21 cellular contexts compared by ENCODE assay signal in the genomic region with DNA sequence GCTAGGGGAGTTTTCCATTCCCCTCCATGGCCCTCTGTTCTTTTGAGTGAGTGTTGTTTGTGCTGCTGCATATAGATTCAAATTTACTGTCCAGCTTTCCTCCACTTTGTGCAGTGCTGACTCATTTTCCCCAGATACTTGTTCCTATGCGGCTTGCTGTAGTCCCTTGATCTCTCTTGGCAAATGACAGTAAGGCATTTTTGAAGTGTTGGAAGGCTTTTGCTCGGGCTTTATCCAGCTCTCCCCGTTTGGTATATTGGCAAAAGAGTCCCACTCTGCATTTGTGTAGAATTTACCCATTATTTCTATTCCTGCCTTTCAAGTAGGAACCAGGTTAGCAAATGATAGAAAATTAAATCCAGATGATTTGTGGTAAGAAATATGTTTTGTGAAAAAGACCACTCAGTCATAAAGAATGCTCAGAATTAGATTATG. TPM values are rescaled to one million over a fixed set of nuclear protein-coding genes. Genes with fewer than 3 reads are reported as not detected.
A peak's percentile ranks its signal among the peaks of the same experiment; 100 is the strongest.
DNase-seq lines count a peak whose midpoint lies in the region; ATAC-seq lines count a peak whose summit lies in the region.
"Had no signal": no experiment of that assay in that cellular context is flagged by ENCODE, and none has a peak within 500 bp of the region (broad histone marks: within the 10 kb centered on the region; RNA-seq: fewer than 3 reads in every experiment).

No MANE protein-coding gene starts in this region.

- peaks cover 32% of the 10 kb centered on the region for H3K36me3 ChIP-seq in SK-N-MC (ENCODE audit: insufficient read depth, low read length)
- H3K36me3 ChIP-seq: cardiac muscle cell, lower lobe of right lung, prostate gland had no signal

- H3K9me3 ChIP-seq in SK-N-MC (ENCODE audit: low read depth, low read length), result no peaks in the 10 kb centered on the region
- H3K9me3 ChIP-seq: gastrocnemius medialis, lower lobe of right lung, prostate gland, testis had no signal

- no peak overlapping the region for H3K9ac ChIP-seq in SK-N-MC (ENCODE audit: insufficient read length)

- peak overlapping the region; percentile 81 for H3K27ac ChIP-seq in SK-N-MC
- H3K27ac ChIP-seq: cardiac muscle cell, gastrocnemius medialis, lower lobe of right lung, prostate gland, skin epidermis, testis had no signal

- H3K4me3 ChIP-seq in SK-N-MC (peak overlapping the region; percentile 36; the same call in 1 of the 2 replicates), skeletal muscle cell (ENCODE audit: low read depth, low read length) (no peak overlapping the region)
- H3K4me3 ChIP-seq: cardiac muscle cell, dorsolateral prefrontal cortex, gastrocnemius medialis, GM23338, lower lobe of right lung, prostate gland, skin epidermis, testis had no signal

- DNase-seq in GM03348 (ENCODE audit: low spot score), result peak; percentile 22
- peak; percentile 16 for DNase-seq in SK-N-MC (ENCODE audit: low read depth, low spot score)
- peak; percentile 26 for DNase-seq in dedifferentiated amniotic fluid mesenchymal stem cell (ENCODE audit: extremely low spot score)
- peak; percentile 13 for DNase-seq in skeletal muscle cell (ENCODE audit: low read depth)
- no peak for DNase-seq in dermis blood vessel endothelial cell
- no peak for DNase-seq in T-helper 9 cell
- DNase-seq: activated naive CD8-positive, alpha-beta T cell treated with anti-CD3 and anti-CD28 coated beads, Interleukin-2, amount 10 ng/mL, durations not matched to agents 7 days and 5 days; AML-193; dorsolateral prefrontal cortex; gastrocnemius medialis; lower lobe of right lung; NCI-H1436; NCI-H2107; stimulated activated naive B cell treated with anti-CD40 and anti-IgM and Interleukin-4, amounts not matched to agents 10 μg/mL and 1 μg/mL and 100 μg/mL, for 72 hours; testis had no signal

- ATAC-seq in GM18907 (IDR thresholded peaks at IDR 0.05; ENCODE audit: unreplicated experiment), result no peak
- ATAC-seq: gastrocnemius medialis; GM23338; lower lobe of right lung; stimulated activated naive B cell treated with anti-CD40 and anti-IgM and Interleukin-4, amounts not matched to agents 10 μg/mL and 1 μg/mL and 100 μg/mL, for 72 hours; WTC11 had no signal

RNA-seq across cellular contexts. Expression of gene NLN, which starts 54.7 kb away (rescaled TPM):
- total RNA-seq in dermis blood vessel endothelial cell, result 40.2 and 78.3 TPM in 2 replicates

RNA-seq across cellular contexts. Expression of gene SGTB, which starts 54.8 kb away (rescaled TPM):
- total RNA-seq in dermis blood vessel endothelial cell, result 12.1 and 20.1 TPM in 2 replicates

Comparison
In these comparisons a context has a peak if more than half of its experiments do, and no peak if none do; other contexts are left out.
1. DNase-seq: peak in GM03348 (single experiment), SK-N-MC (single experiment), dedifferentiated amniotic fluid mesenchymal stem cell (single experiment) and skeletal muscle cell (single experiment); none in dermis blood vessel endothelial cell (single experiment) and T-helper 9 cell (single experiment).